Comparison of ENCODE assay signal across 1 cellular context in the genomic region with DNA sequence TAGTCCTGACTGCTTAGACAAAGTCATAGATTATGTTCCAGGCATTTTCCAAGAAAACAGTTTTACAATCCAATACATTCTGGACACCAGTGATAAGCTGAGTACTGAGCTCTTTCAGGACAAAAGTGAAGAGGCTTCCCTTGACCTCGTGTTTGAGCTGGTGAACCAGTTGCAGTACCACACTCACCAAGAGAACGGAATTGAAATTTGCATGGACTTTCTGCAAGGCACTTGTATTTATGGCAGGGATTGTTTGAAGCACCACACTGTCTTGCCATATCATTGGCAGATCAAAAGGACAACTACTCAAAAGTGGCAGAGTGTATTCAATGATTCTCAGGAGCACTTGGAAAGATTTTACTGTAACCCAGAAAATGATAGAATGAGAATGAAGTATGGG.
TF ChIP-seq lines count a peak whose summit lies in the region.

No MANE protein-coding gene starts in this region.

TF ChIP-seq in SK-N-SH treated with all-trans-retinoic acid at 6 μM for 48 hours, 23 proteins besides CTCF, POLR2A, EP300 and RAD21 (continued from another document):
- TF ChIP-seq, protein P1, sequence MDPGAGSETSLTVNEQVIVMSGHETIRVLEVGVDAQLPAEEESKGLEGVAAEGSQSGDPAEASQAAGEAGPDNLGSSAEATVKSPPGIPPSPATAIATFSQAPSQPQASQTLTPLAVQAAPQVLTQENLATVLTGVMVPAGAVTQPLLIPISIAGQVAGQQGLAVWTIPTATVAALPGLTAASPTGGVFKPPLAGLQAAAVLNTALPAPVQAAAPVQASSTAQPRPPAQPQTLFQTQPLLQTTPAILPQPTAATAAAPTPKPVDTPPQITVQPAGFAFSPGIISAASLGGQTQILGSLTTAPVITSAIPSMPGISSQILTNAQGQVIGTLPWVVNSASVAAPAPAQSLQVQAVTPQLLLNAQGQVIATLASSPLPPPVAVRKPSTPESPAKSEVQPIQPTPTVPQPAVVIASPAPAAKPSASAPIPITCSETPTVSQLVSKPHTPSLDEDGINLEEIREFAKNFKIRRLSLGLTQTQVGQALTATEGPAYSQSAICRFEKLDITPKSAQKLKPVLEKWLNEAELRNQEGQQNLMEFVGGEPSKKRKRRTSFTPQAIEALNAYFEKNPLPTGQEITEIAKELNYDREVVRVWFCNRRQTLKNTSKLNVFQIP (CRISPR knock-in tag; IDR thresholded peaks at IDR 0.05; ENCODE audit: borderline replicate concordance, low read depth): no peak
- no peak for TF ChIP-seq ZFP30 (CRISPR knock-in tag; IDR thresholded peaks at IDR 0.05)
- TF ChIP-seq ISL1 (CRISPR knock-in tag; IDR thresholded peaks at IDR 0.05): no peak
- TF ChIP-seq PPARA (CRISPR knock-in tag; IDR thresholded peaks at IDR 0.05; ENCODE audit: borderline replicate concordance): no peak
- TF ChIP-seq, protein P2, sequence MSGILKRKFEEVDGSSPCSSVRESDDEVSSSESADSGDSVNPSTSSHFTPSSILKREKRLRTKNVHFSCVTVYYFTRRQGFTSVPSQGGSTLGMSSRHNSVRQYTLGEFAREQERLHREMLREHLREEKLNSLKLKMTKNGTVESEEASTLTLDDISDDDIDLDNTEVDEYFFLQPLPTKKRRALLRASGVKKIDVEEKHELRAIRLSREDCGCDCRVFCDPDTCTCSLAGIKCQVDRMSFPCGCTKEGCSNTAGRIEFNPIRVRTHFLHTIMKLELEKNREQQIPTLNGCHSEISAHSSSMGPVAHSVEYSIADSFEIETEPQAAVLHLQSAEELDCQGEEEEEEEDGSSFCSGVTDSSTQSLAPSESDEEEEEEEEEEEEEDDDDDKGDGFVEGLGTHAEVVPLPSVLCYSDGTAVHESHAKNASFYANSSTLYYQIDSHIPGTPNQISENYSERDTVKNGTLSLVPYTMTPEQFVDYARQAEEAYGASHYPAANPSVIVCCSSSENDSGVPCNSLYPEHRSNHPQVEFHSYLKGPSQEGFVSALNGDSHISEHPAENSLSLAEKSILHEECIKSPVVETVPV (CRISPR knock-in tag; IDR thresholded peaks at IDR 0.05): no peak
- no peak for TF ChIP-seq ZNF565 (CRISPR knock-in tag; conservative IDR thresholded peaks at IDR 0.05; ENCODE audit: low read depth)
- TF ChIP-seq ESRRG (CRISPR knock-in tag; IDR thresholded peaks at IDR 0.05): no peak
